8 cellular contexts compared by ENCODE assay signal in genomic region chr13:97975851-97976550, GRCh38. TPM values are rescaled to one million over a fixed set of nuclear protein-coding genes. Genes with fewer than 3 reads are reported as not detected.
A peak's percentile ranks its signal among the peaks of the same experiment; 100 is the strongest.
DNase-seq lines count a peak whose midpoint lies in the region; ATAC-seq and TF ChIP-seq lines count a peak whose summit lies in the region.

No MANE protein-coding gene starts in this region.

- intact Hi-C loops in natural killer cell (cut with micrococcal nuclease), result no loop called here

- peak; percentile 89 for DNase-seq in ELF-1 (ENCODE audit: low read depth, low spot score)
- peak; percentile 67 for DNase-seq in GOT3 (lab: John Stamatoyannopoulos, UW)
- DNase-seq in LHCN-M2 (ENCODE audit: low read depth), result peak; percentile 83
- peak; percentile 83 for DNase-seq in RPMI7951 (ENCODE audit: low read depth)
- DNase-seq in activated T-helper 9 cell treated with anti-CD3 and anti-CD28 coated beads, Interleukin-2, amount 50 U/mL, for 16 hours (ENCODE audit: low read depth), result peak; percentile 87
- peak; percentile 83 for DNase-seq in fibroblast of pulmonary artery (ENCODE audit: low read depth)
- DNase-seq in natural killer cell, result peak; percentile 92
- DNase-seq in stimulated activated naive CD4-positive, alpha-beta T cell treated with Interleukin-2 at 50 U/mL for 16 hours (lab: John Stamatoyannopoulos, UW), result peak; percentile 88

- no peak for TF ChIP-seq CTCF in fibroblast of pulmonary artery (IDR thresholded peaks at IDR 0.05; ENCODE audit: low read length, missing control alignments)
- TF ChIP-seq CTCF in natural killer cell (IDR thresholded peaks at IDR 0.05), result no peak

- peak overlapping the region; percentile 92 for H3K4me3 Mint-ChIP-seq in natural killer cell

- H3K27ac Mint-ChIP-seq in natural killer cell, result peak overlapping the region; percentile 90 to 91

- no peaks in the 10 kb centered on the region for H3K36me3 Mint-ChIP-seq in natural killer cell

- no peaks in the 10 kb centered on the region for H3K9me3 Mint-ChIP-seq in natural killer cell

- H3K4me1 Mint-ChIP-seq in natural killer cell, result peaks cover 21 to 23% of the 10 kb centered on the region in 2 donors

- peak; percentile 88 to 99 (median 92) for ATAC-seq in natural killer cell

- peaks cover 0 to 8% of the 10 kb centered on the region in 2 donors for H3K27me3 Mint-ChIP-seq in natural killer cell (ENCODE audit: low read depth in 2 of 2)

- peak overlapping the region; percentile 88 for H3K4me3 ChIP-seq in fibroblast of pulmonary artery (replicated peaks; ENCODE audit: low read depth, low read length)

RNA-seq across cellular contexts. Expression of gene IPO5, which starts 22.5 kb away (rescaled TPM):
- total RNA-seq in LHCN-M2 (2014; rRNA removed), result 204 and 212 TPM in 2 replicates
- 108 TPM for polyA plus RNA-seq in LHCN-M2 (2012)
- total RNA-seq in RPMI7951 (2014; rRNA removed; shearing (Covaris generic)), result 80.1 and 93.8 TPM in 2 replicates
- total RNA-seq in natural killer cell, result 10 to 100 TPM; 59.9 to 83.9 (median 71.2) TPM

Comparison
In these comparisons a context has a peak if more than half of its experiments do, and no peak if none do; other contexts are left out.
1. Peak in every context shown above with its lines: DNase-seq, ATAC-seq and H3K4me3 ChIP-seq.